11 cellular contexts compared by ENCODE assay signal in the genomic region with DNA sequence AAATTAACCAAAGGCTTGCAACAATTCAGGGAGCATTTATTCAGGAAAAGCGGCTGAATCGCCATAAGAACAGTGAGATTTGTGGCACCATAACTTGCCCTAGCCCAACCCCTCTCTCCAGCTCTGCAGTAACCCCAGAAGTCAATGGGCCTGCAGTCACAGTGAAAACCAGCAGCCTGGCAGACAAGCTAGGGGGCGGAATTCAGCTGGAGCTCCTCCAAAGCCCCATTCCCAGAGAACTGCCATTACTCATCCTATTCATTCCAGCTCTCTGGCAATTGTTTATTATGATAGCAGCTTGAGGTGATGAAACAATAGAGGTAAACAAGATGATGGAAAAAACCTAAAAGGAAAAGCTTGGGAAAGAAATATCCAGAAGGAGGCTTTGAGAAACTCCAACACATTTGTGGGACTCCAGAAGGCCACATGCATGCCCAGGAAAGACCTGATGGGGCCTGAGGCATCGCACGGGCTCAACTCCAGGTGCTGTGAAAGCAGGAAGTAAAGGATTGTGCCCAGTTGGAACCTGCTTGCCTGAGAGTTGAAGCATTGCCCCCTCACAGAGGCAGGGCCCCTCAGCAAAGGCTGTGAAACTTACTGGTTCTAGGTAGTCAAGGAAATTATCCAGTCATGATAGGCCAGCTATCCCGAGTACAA.
DNase-seq lines count a peak whose midpoint lies in the region; ATAC-seq, FAIRE-seq and TF ChIP-seq lines count a peak whose summit lies in the region.
"Had no signal": no experiment of that assay in that cellular context is flagged by ENCODE, and none has a peak within 500 bp of the region (broad histone marks: within the 10 kb centered on the region; RNA-seq: fewer than 3 reads in every experiment).

No MANE protein-coding gene starts in this region.

- no peaks in the 10 kb centered on the region for H3K36me3 Mint-ChIP-seq in activated CD4-positive, alpha-beta T cell treated with anti-CD3 and anti-CD28 coated beads, Interleukin-2, amount 10 ng/mL, durations not matched to agents 7 days and 5 days (ENCODE audit: low read depth)

- H3K4me3 ChIP-seq in esophagus muscularis mucosa: no peak overlapping the region

- peaks cover 5% of the 10 kb centered on the region for H3K9me3 Mint-ChIP-seq in activated CD4-positive, alpha-beta T cell treated with anti-CD3 and anti-CD28 coated beads, Interleukin-2, amount 10 ng/mL, durations not matched to agents 7 days and 5 days

- DNase-seq in COLO829 (ENCODE audit: low spot score) (peak; percentile 72), RCC 7860 (ENCODE audit: low spot score) (peak; percentile 20), esophagus muscularis mucosa (ENCODE audit: extremely low spot score) (peak; percentile 92), nucleus accumbens (lab: John Stamatoyannopoulos, UW) (peak in 38 of 56 donors; percentile 9 to 75 (median 30))
- DNase-seq in activated effector memory CD4-positive, alpha-beta T cell treated with Interleukin-2 at 50 U/mL for 16 hours: no peak
- no peak for DNase-seq in stimulated activated naive CD8-positive, alpha-beta T cell treated with anti-CD3 and anti-CD28 coated beads, Interleukin-15, Interleukin-2, amounts not matched to agents 100 U/mL and 50 U/mL, for 24 hours
- DNase-seq in activated CD4-positive, alpha-beta T cell treated with anti-CD3 and anti-CD28 coated beads, Interleukin-2, amount 10 ng/mL, durations not matched to agents 7 days and 5 days: no peak
- DNase-seq: DMS79, KG1, naive B cell had no signal

- TF ChIP-seq POLR2A in esophagus muscularis mucosa (IDR thresholded peaks at IDR 0.05; ENCODE audit: low read depth): no peak

- H3K9me3 ChIP-seq in esophagus muscularis mucosa: peaks cover 0 to 6% (median 0%) of the 10 kb centered on the region in 4 donors

- intact Hi-C loops in esophagus muscularis mucosa (cut with DNase I): no loop called here

- peaks cover 0 to 10% (median 0%) of the 10 kb centered on the region in 4 donors for H3K27me3 ChIP-seq in esophagus muscularis mucosa

- no peak overlapping the region for H3K4me3 Mint-ChIP-seq in activated CD4-positive, alpha-beta T cell treated with anti-CD3 and anti-CD28 coated beads, Interleukin-2, amount 10 ng/mL, durations not matched to agents 7 days and 5 days
- H3K4me3 Mint-ChIP-seq: naive B cell had no signal

- FAIRE-seq in RCC 7860 (lab: Jason Lieb, UNC): no peak

- WGBS in esophagus muscularis mucosa: 44% methylated on average over 6 of the region's 6 CpGs

- H3K27me3 Mint-ChIP-seq in activated CD4-positive, alpha-beta T cell treated with anti-CD3 and anti-CD28 coated beads, Interleukin-2, amount 10 ng/mL, durations not matched to agents 7 days and 5 days: peaks cover 15% of the 10 kb centered on the region

- peak overlapping the region; percentile 76 to 81 (median 77) for H3K27ac ChIP-seq in esophagus muscularis mucosa (replicated peaks in 1 of 4)

- TF ChIP-seq CTCF in esophagus muscularis mucosa (IDR thresholded peaks at IDR 0.05): peak; percentile 33 to 52 (median 38)

- no peak for TF ChIP-seq EP300 in esophagus muscularis mucosa (IDR thresholded peaks at IDR 0.05)

- H3K4me1 ChIP-seq in esophagus muscularis mucosa: peaks cover 3 to 37% (median 30%) of the 10 kb centered on the region in 4 donors

- CTCF ChIA-PET in activated CD4-positive, alpha-beta T cell treated with anti-CD3 and anti-CD28 coated beads, Interleukin-2, amount 10 ng/mL, durations not matched to agents 7 days and 5 days (lab: Charles Lee): no interaction called here

- no peak overlapping the region for H3K27ac Mint-ChIP-seq in activated CD4-positive, alpha-beta T cell treated with anti-CD3 and anti-CD28 coated beads, Interleukin-2, amount 10 ng/mL, durations not matched to agents 7 days and 5 days
- H3K27ac Mint-ChIP-seq: naive B cell had no signal

- POLR2A ChIA-PET in activated CD4-positive, alpha-beta T cell treated with anti-CD3 and anti-CD28 coated beads, Interleukin-2, amount 10 ng/mL, durations not matched to agents 7 days and 5 days (lab: Charles Lee): no interaction called here

- no peaks in the 10 kb centered on the region for H3K36me3 ChIP-seq in esophagus muscularis mucosa

- H3K4me1 Mint-ChIP-seq in activated CD4-positive, alpha-beta T cell treated with anti-CD3 and anti-CD28 coated beads, Interleukin-2, amount 10 ng/mL, durations not matched to agents 7 days and 5 days: no peaks in the 10 kb centered on the region
- H3K4me1 Mint-ChIP-seq: naive B cell had no signal

- no peak for ATAC-seq in HG03196 (IDR thresholded peaks at IDR 0.05; ENCODE audit: unreplicated experiment)
- no peak for ATAC-seq in stimulated activated naive CD8-positive, alpha-beta T cell treated with anti-CD3 and anti-CD28 coated beads, Interleukin-15, Interleukin-2, amounts not matched to agents 100 U/mL and 50 U/mL, for 24 hours

Comparison
In these comparisons a context has a peak if more than half of its experiments do, and no peak if none do; other contexts are left out.
1. DNase-seq: peak in COLO829 (single experiment), RCC 7860 (single experiment), esophagus muscularis mucosa (single experiment) and nucleus accumbens (38 of 56); none in activated effector memory CD4-positive, alpha-beta T cell treated with Interleukin-2 at 50 U/mL for 16 hours (single experiment), stimulated activated naive CD8-positive, alpha-beta T cell treated with anti-CD3 and anti-CD28 coated beads, Interleukin-15, Interleukin-2, amounts not matched to agents 100 U/mL and 50 U/mL, for 24 hours (single experiment) and activated CD4-positive, alpha-beta T cell treated with anti-CD3 and anti-CD28 coated beads, Interleukin-2, amount 10 ng/mL, durations not matched to agents 7 days and 5 days (single experiment).